17 cellular contexts compared by ENCODE assay signal in genomic region chr7:26694156-26694555, GRCh38.
DNase-seq lines count a peak whose midpoint lies in the region; ATAC-seq and TF ChIP-seq lines count a peak whose summit lies in the region.
"Had no signal": no experiment of that assay in that cellular context is flagged by ENCODE, and none has a peak within 500 bp of the region (broad histone marks: within the 10 kb centered on the region; RNA-seq: fewer than 3 reads in every experiment).

No MANE protein-coding gene starts in this region.

- peak; percentile 66 for DNase-seq in AG10803 (ENCODE audit: low read depth)
- DNase-seq in HFF-Myc (ENCODE audit: extremely low read depth, low read depth) = peak; percentile 30
- peak; percentile 70 for DNase-seq in NCI-H2171 treated with DMSO at 0.1 percent for 48 hours (lab: John Stamatoyannopoulos, UW)
- DNase-seq in endothelial cell (ENCODE audit: low spot score) = no peak
- no peak for DNase-seq in inferior parietal cortex (ENCODE audit: extremely low spot score)
- DNase-seq in NCI-H2081 (lab: John Stamatoyannopoulos, UW) = no peak
- no peak for DNase-seq in omental fat pad (ENCODE audit: low spot score)
- DNase-seq: CD8-positive, alpha-beta T cell; HFFc6; KBM-7; NCI-H1092; NCI-H1930; NCI-H2227 treated with DMSO at 0.1 percent for 48 hours; NCI-H524 treated with DMSO at 0.1 percent for 48 hours; PC-9; T-cell; T-helper 9 cell had no signal

- H3K4me1 Mint-ChIP-seq in endothelial cell (ENCODE audit: unreplicated experiment) = peaks cover 59% of the 10 kb centered on the region

- H3K36me3 Mint-ChIP-seq in endothelial cell (ENCODE audit: low read depth, unreplicated experiment) = no peaks in the 10 kb centered on the region
- H3K36me3 Mint-ChIP-seq: CD8-positive, alpha-beta T cell; T-cell had no signal

- no peak for ATAC-seq in omental fat pad (ENCODE audit: low FRiP score)
- ATAC-seq: CD8-positive, alpha-beta T cell; T-cell had no signal

- H3K27me3 Mint-ChIP-seq in endothelial cell (ENCODE audit: unreplicated experiment) = no peaks in the 10 kb centered on the region

- TF ChIP-seq CTCF in AG10803 (conservative IDR thresholded peaks at IDR 0.05; ENCODE audit: low read length) (no peak), HFF-Myc (IDR thresholded peaks at IDR 0.05; ENCODE audit: low read depth, low read length, missing control alignments) (no peak), endothelial cell (IDR thresholded peaks at IDR 0.05; ENCODE audit: unreplicated experiment) (no peak), omental fat pad (IDR thresholded peaks at IDR 0.05) (no peak)

- H3K27ac Mint-ChIP-seq in endothelial cell (ENCODE audit: unreplicated experiment) = peak overlapping the region; percentile 30
- H3K27ac Mint-ChIP-seq: CD8-positive, alpha-beta T cell; HFFc6; T-cell had no signal

- no peaks in the 10 kb centered on the region for H3K9me3 Mint-ChIP-seq in endothelial cell (ENCODE audit: unreplicated experiment)
- H3K9me3 Mint-ChIP-seq: CD8-positive, alpha-beta T cell; HFFc6; T-cell had no signal

- H3K4me3 ChIP-seq in AG10803 (ENCODE audit: low read length) (no peak overlapping the region), HFF-Myc (replicated peaks; ENCODE audit: low read depth, low read length) (no peak overlapping the region)
- H3K4me3 ChIP-seq: PC-9 had no signal

- no peak overlapping the region for H3K4me3 Mint-ChIP-seq in endothelial cell (ENCODE audit: unreplicated experiment)
- H3K4me3 Mint-ChIP-seq: CD8-positive, alpha-beta T cell; HFFc6; T-cell had no signal

Comparison
In these comparisons a context has a peak if more than half of its experiments do, and no peak if none do; other contexts are left out.
1. DNase-seq: peak in AG10803 (single experiment), HFF-Myc (single experiment) and NCI-H2171 treated with DMSO at 0.1 percent for 48 hours (single experiment); none in endothelial cell (single experiment), inferior parietal cortex (single experiment), NCI-H2081 (0 of 2) and omental fat pad (single experiment).